1 cellular context compared by ENCODE assay signal in genomic region chr2:100879296-100879695, GRCh38.
TF ChIP-seq lines count a peak whose summit lies in the region.

No MANE protein-coding gene starts in this region.

TF ChIP-seq in endothelial cell of umbilical vein, 7 proteins besides CTCF, POLR2A, EP300 and RAD21:
- TF ChIP-seq MAX (IDR thresholded peaks at IDR 0.05; ENCODE audit: insufficient read depth, insufficient read length) (no peak), EZH2 (IDR thresholded peaks at IDR 0.05; ENCODE audit: borderline replicate concordance, low read depth, low read length, severe bottlenecking) (no peak), JUN (IDR thresholded peaks at IDR 0.05; ENCODE audit: borderline replicate concordance, insufficient read depth, insufficient read length, low read depth) (no peak), GATA2 (IDR thresholded peaks at IDR 0.05; ENCODE audit: insufficient read depth, insufficient read length, low read depth, low read length) (peak; percentile 79), FOS (IDR thresholded peaks at IDR 0.05; ENCODE audit: borderline replicate concordance, insufficient read depth, low read length) (no peak), POLR2AphosphoS5 (IDR thresholded peaks at IDR 0.05; ENCODE audit: insufficient read depth, low read depth, low read length) (peak; percentile 64), MYC (IDR thresholded peaks at IDR 0.05; ENCODE audit: low read depth, low read length) (peak; percentile 26)
